8 cellular contexts compared by ENCODE assay signal in genomic region chr10:117496616-117497028, GRCh38. TPM values are rescaled to one million over a fixed set of nuclear protein-coding genes. Genes with fewer than 3 reads are reported as not detected.
DNase-seq lines count a peak whose midpoint lies in the region; ATAC-seq, FAIRE-seq and TF ChIP-seq lines count a peak whose summit lies in the region.

No MANE protein-coding gene starts in this region.

- peak; percentile 87 for DNase-seq in AG08396 (ENCODE audit: low spot score)
- peak; percentile 66 for DNase-seq in NCI-H460 (ENCODE audit: extremely low read depth, low read depth)
- peak; percentile 91 for DNase-seq in activated CD4-positive, alpha-beta T cell treated with anti-CD3 and anti-CD28 coated beads, Interleukin-2, amount 10 ng/mL, durations not matched to agents 24 days and 14 days
- DNase-seq in colonic mucosa = peak; percentile 79
- DNase-seq in HepG2 (ENCODE audit: low spot score) = peak; percentile 60
- DNase-seq in stimulated activated CD4-positive, alpha-beta T cell treated with anti-CD3 and anti-CD28 coated beads, Interleukin-4, amount 100 ng/mL, for 4 hours = peak; percentile 50 to 69

- no peak overlapping the region for H3K9ac ChIP-seq in colonic mucosa (ENCODE audit: low read depth in 2 of 2, low read length in 2 of 2)
- no peak overlapping the region for H3K9ac ChIP-seq in HepG2 (ENCODE audit: insufficient read depth, low read depth, low read length)

- H3K36me3 ChIP-seq in colonic mucosa (no peaks in the 10 kb centered on the region), HepG2 (replicated peaks in 1 of 2; ENCODE audit: control insufficient read depth in 1 of 2, insufficient read depth in 2 of 2, low read length in 2 of 2) (no peaks in the 10 kb centered on the region)

- H3K4me3 Mint-ChIP-seq in activated CD4-positive, alpha-beta T cell treated with anti-CD3 and anti-CD28 coated beads, Interleukin-2, amount 10 ng/mL, durations not matched to agents 24 days and 14 days = no peak overlapping the region

- H3K27me3 Mint-ChIP-seq in activated CD4-positive, alpha-beta T cell treated with anti-CD3 and anti-CD28 coated beads, Interleukin-2, amount 10 ng/mL, durations not matched to agents 24 days and 14 days = peaks cover 28% of the 10 kb centered on the region

- BruUV-seq in HepG2 (replicated peaks; lab: Mats Ljungman, UMichigan) = no TSS peak

- peak; percentile 97 for TF ChIP-seq CTCF in colonic mucosa (IDR thresholded peaks at IDR 0.05)
- peak; percentile 91 for TF ChIP-seq CTCF in HepG2 (CRISPR knock-in tag; IDR thresholded peaks at IDR 0.05)

- H3K4me1 ChIP-seq in colonic mucosa = no peaks in the 10 kb centered on the region
- H3K4me1 ChIP-seq in HepG2 (ENCODE audit: insufficient read depth, low read length) = peaks cover 28% of the 10 kb centered on the region

- H3K9me3 Mint-ChIP-seq in activated CD4-positive, alpha-beta T cell treated with anti-CD3 and anti-CD28 coated beads, Interleukin-2, amount 10 ng/mL, durations not matched to agents 24 days and 14 days = no peaks in the 10 kb centered on the region

- in situ Hi-C loops in HepG2 (cut with HindIII; ENCODE audit: extremely low pct_ligation_motif_present, low pct_unique_long_range_greater_than_20kb) = loop anchor here (25.0 kb wide), 1 partner anchor 941 kb away; no protein-coding TSS in a partner anchor

- peak overlapping the region; percentile 54 for H3K4me2 ChIP-seq in HepG2 (ENCODE audit: low read depth, low read length)

- ATAC-seq in GM18909 (IDR thresholded peaks at IDR 0.05; ENCODE audit: poor library complexity, unreplicated experiment) (peak; percentile 85), HG03342 (IDR thresholded peaks at IDR 0.05; ENCODE audit: unreplicated experiment) (peak; percentile 90), HepG2 (peak; percentile 75)

- H3K4me1 Mint-ChIP-seq in activated CD4-positive, alpha-beta T cell treated with anti-CD3 and anti-CD28 coated beads, Interleukin-2, amount 10 ng/mL, durations not matched to agents 24 days and 14 days = peaks cover 2% of the 10 kb centered on the region

- POLR2A ChIA-PET in HepG2 (lab: Yijun Ruan, JAX) = interaction anchor here (0.5 kb wide), 1 partner anchor 91 kb away, joined by 3 read pairs; no protein-coding TSS in a partner anchor

- WGBS in HepG2 (ENCODE audit: low lambda C conversion rate) = under 1% methylated on average over 17 of the region's 17 CpGs

- CTCF ChIA-PET in HepG2 (lab: Yijun Ruan, JAX; ENCODE audit: low intra/inter-chr PET ratio, low total read pairs) = interaction anchor here (1.3 to 3.3 kb wide), 3 partner anchors 745 to 963 kb away, joined by 4 to 18 read pairs (median 5); no protein-coding TSS in a partner anchor

- no peak overlapping the region for H3K27ac Mint-ChIP-seq in activated CD4-positive, alpha-beta T cell treated with anti-CD3 and anti-CD28 coated beads, Interleukin-2, amount 10 ng/mL, durations not matched to agents 24 days and 14 days

- H3K27ac ChIP-seq in colonic mucosa (no peak overlapping the region), HepG2 (ENCODE audit: extremely low read length, insufficient read depth, low read length) (peak overlapping the region; percentile 21)

- no peaks in the 10 kb centered on the region for H3K36me3 Mint-ChIP-seq in activated CD4-positive, alpha-beta T cell treated with anti-CD3 and anti-CD28 coated beads, Interleukin-2, amount 10 ng/mL, durations not matched to agents 24 days and 14 days (ENCODE audit: low read depth)

- H3K27me3 ChIP-seq in colonic mucosa = no peaks in the 10 kb centered on the region
- 0 out of 5 replicates have a peak, but pooled peaks cover 0 to 5% of the 10 kb centered on the region in 2 experiments for H3K27me3 ChIP-seq in HepG2 (ENCODE audit: control insufficient read depth in 1 of 2, insufficient read depth in 2 of 2, low read length in 2 of 2)

- no peaks in the 10 kb centered on the region for H3K9me3 ChIP-seq in colonic mucosa
- H3K9me3 ChIP-seq in HepG2 (ENCODE audit: low read length) = no peaks in the 10 kb centered on the region

- no peak for TF ChIP-seq POLR2A in HepG2 (IDR thresholded peaks at IDR 0.05; ENCODE audit: insufficient read depth in 1 of 2, low read depth in 2 of 2, low read length in 2 of 2)

- H3K79me2 ChIP-seq in HepG2 (ENCODE audit: insufficient read depth, low read length) = no peaks in the 10 kb centered on the region

- intact Hi-C loops in activated CD4-positive, alpha-beta T cell treated with anti-CD3 and anti-CD28 coated beads, Interleukin-2, amount 10 ng/mL, durations not matched to agents 24 days and 14 days (cut with micrococcal nuclease) = loop anchor here (1.0 to 2.0 kb wide), 3 partner anchors 745 to 962 kb away; no protein-coding TSS in a partner anchor
- intact Hi-C loops in colonic mucosa (cut with DNase I) (loop anchor here (2.0 to 10.0 kb wide), 3 partner anchors 744 to 1048 kb away; no protein-coding TSS in a partner anchor), HepG2 (cut with micrococcal nuclease; ENCODE audit: unreplicated experiment) (loop anchor here (5.0 kb wide), 2 partner anchors 611 to 926 kb away; no protein-coding TSS in a partner anchor)

- peak; percentile 87 for FAIRE-seq in HepG2 (lab: Jason Lieb, UNC)

- H3K4me3 ChIP-seq in colonic mucosa (no peak overlapping the region), HepG2 (replicated peaks in 1 of 3; ENCODE audit: insufficient read depth in 1 of 3, low read depth in 2 of 3, low read length in 3 of 3) (peak overlapping the region in 1 of 3 experiments; percentile 17; a peak in 1 of 6 replicates)

- no peak overlapping the region for H2AFZ ChIP-seq in HepG2 (ENCODE audit: low read length)

- no peak; a peak in 2 of 4 replicates for TF ChIP-seq EP300 in HepG2 (IDR thresholded peaks at IDR 0.05; ENCODE audit: low read depth in 2 of 2, low read length in 2 of 2)
- no peak for TF ChIP-seq EP300 in HepG2 (CRISPR knock-in tag; IDR thresholded peaks at IDR 0.05; ENCODE audit: borderline replicate concordance)

- no peaks in the 10 kb centered on the region for H4K20me1 ChIP-seq in HepG2 (ENCODE audit: insufficient read depth, low read length)

- TF ChIP-seq RAD21 in HepG2 (CRISPR knock-in tag; IDR thresholded peaks at IDR 0.05) = peak; percentile 70

TF ChIP-seq in HepG2, 621 proteins besides CTCF, POLR2A, EP300 and RAD21 (continues in another document):
- TF ChIP-seq, protein P1, sequence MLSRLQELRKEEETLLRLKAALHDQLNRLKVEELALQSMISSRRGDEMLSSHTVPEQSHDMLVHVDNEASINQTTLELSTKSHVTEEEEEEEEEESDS (CRISPR knock-in tag; IDR thresholded peaks at IDR 0.05; ENCODE audit: borderline replicate concordance) = peak; percentile 66; the same call in 1 of the 2 replicates
- TF ChIP-seq NR2F1 (CRISPR knock-in tag; IDR thresholded peaks at IDR 0.05) = peak in 1 of 2 experiments; percentile 47; a peak in 1 of 4 replicates
- TF ChIP-seq SP1 (IDR thresholded peaks at IDR 0.05) = no peak
- TF ChIP-seq SP1 (CRISPR knock-in tag; IDR thresholded peaks at IDR 0.05) = no peak
- no peak for TF ChIP-seq FOXC1 (CRISPR knock-in tag; IDR thresholded peaks at IDR 0.05; ENCODE audit: borderline replicate concordance)
- TF ChIP-seq DRAP1 (CRISPR knock-in tag; IDR thresholded peaks at IDR 0.05) = no peak
- TF ChIP-seq BCL6 (CRISPR knock-in tag; IDR thresholded peaks at IDR 0.05) = 0 out of 2 replicates have a peak, but pooled peaks have one; percentile 17
- TF ChIP-seq STAG1 (CRISPR knock-in tag; IDR thresholded peaks at IDR 0.05) = peak; percentile 89

RNA-seq across cellular contexts. Expression of gene EMX2, which starts 45.9 kb away (rescaled TPM):
- not detected in 2 replicates for total RNA-seq in NCI-H460 (2014; rRNA removed; shearing (Covaris generic))
- not detected in 2 replicates for polyA plus RNA-seq in NCI-H460 (2014; cell fraction: nucleus; rRNA removed)
- total RNA-seq in activated CD4-positive, alpha-beta T cell treated with anti-CD3 and anti-CD28 coated beads, Interleukin-2, amount 10 ng/mL, durations not matched to agents 24 days and 14 days = not detected in 2 replicates
- total RNA-seq in colonic mucosa (not detected), HepG2 (2016; rRNA removed; fragmentation: Illumina TruSeq; extraction: Trizol) (not detected in 2 replicates)
- total RNA-seq in HepG2 (2016; cell fraction: cytosol; rRNA removed; fragmentation: Illumina TruSeq; extraction: Trizol; ENCODE audit: low read depth) = not detected in 2 replicates
- total RNA-seq in HepG2 (2016; cell fraction: insoluble cytoplasmic fraction; rRNA removed; fragmentation: Illumina TruSeq; extraction: Trizol) = not detected in 2 replicates
- not detected in 2 replicates for total RNA-seq in HepG2 (2016; cell fraction: membrane; rRNA removed; fragmentation: Illumina TruSeq; extraction: Trizol)
- not detected in 2 replicates for total RNA-seq in HepG2 (2016; cell fraction: nucleus; rRNA removed; fragmentation: Illumina TruSeq; extraction: Trizol)
- not detected in 2 replicates for polyA plus RNA-seq in HepG2 (2011; rRNA removed)
- polyA plus RNA-seq in HepG2 (2011; cell fraction: cytosol; rRNA removed) = not detected in 2 replicates
- polyA plus RNA-seq in HepG2 (2011; cell fraction: nucleus; rRNA removed) = not detected in 2 replicates
- polyA plus RNA-seq in HepG2 (2012) = 0.07 TPM in 1 of 2 replicates, not detected in the other
- polyA plus RNA-seq in HepG2 (2016; cell fraction: cytosol; fragmentation: Illumina TruSeq; extraction: Trizol; ENCODE audit: low read depth) = not detected in 2 replicates
- not detected in 2 replicates for polyA plus RNA-seq in HepG2 (2016; cell fraction: insoluble cytoplasmic fraction; fragmentation: Illumina TruSeq; extraction: Trizol; ENCODE audit: low read depth)
- not detected in 2 replicates for polyA plus RNA-seq in HepG2 (2016; cell fraction: membrane; fragmentation: Illumina TruSeq; extraction: Trizol; ENCODE audit: low read depth)
- polyA plus RNA-seq in HepG2 (2016; cell fraction: nucleus; fragmentation: Illumina TruSeq; extraction: Trizol; ENCODE audit: insufficient read depth, low read depth) = not detected in 2 replicates
- polyA minus RNA-seq in HepG2 (2011; rRNA and poly(A)+ RNA removed; ENCODE audit: low replicate concordance) = not detected in 2 replicates
- polyA minus RNA-seq in HepG2 (2011; cell fraction: cytosol; rRNA and poly(A)+ RNA removed) = not detected in 2 replicates
- polyA minus RNA-seq in HepG2 (2011; cell fraction: nucleus; rRNA and poly(A)+ RNA removed) = not detected in 2 replicates
